ENCODE assay signal across 16 cellular contexts in the genomic region with DNA sequence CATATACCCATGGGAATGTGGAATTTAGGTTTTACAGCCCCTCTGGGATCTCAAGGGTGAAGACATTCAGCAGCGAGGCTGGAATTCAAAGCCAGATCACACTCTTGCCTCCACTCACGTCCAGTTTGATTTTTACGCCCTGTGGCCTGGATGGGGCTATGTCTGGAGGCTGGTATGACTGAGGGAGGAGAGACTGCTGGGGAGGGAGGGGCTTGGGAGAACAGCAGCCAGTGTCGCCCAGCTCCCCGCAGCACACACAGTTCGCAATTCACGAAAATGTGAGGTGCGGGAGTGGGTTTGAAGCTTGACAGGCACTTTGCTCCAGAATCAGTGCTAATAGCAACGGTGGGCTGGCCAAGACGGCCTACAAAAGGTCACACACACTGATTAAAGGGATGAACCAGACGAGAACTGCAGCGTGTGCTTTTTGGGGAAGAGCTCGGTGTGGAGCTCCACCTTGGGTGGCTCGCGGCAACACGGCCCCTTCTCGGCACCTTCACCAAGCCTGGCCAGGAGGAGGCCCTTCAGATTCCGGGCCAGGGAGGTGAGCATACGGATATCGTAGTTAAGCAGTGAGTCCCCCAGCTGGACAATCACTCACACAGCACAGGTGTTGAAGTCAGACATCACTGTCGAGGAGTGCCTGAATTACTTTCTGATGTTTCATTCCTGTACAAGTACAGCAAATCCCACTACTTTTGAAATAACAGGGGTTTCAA. TPM values are rescaled to one million over a fixed set of nuclear protein-coding genes. Genes with fewer than 3 reads are reported as not detected.
DNase-seq lines count a peak whose midpoint lies in the region; ATAC-seq and TF ChIP-seq lines count a peak whose summit lies in the region.
"Had no signal": no experiment of that assay in that cellular context is flagged by ENCODE, and none has a peak within 500 bp of the region (broad histone marks: within the 10 kb centered on the region; RNA-seq: fewer than 3 reads in every experiment).

No MANE protein-coding gene starts in this region.

- H3K27me3 Mint-ChIP-seq in progenitor cell of endocrine pancreas: no peaks in the 10 kb centered on the region
- H3K27me3 Mint-ChIP-seq: activated naive CD8-positive, alpha-beta T cell; IgD-negative memory B cell; stimulated activated memory B cell treated with anti-CD40 and anti-IgM and Interleukin-4, amounts not matched to agents 10 μg/mL and 1 μg/mL and 100 μg/mL, for 72 hours had no signal

- peak; percentile 28 for DNase-seq in cerebellar cortex (ENCODE audit: low spot score)
- DNase-seq in iris pigment epithelial cell (ENCODE audit: low read depth): peak; percentile 40
- no peak for DNase-seq in progenitor cell of endocrine pancreas (ENCODE audit: low spot score, unreplicated experiment)
- no peak for DNase-seq in GM19240 (ENCODE audit: insufficient read length, low spot score)
- DNase-seq in DMS 273 treated with DMSO at 0.1 percent for 48 hours (lab: John Stamatoyannopoulos, UW): no peak
- DNase-seq: GDM1, NCI-H1436, NCI-H526, occipital lobe, SJCRH30 had no signal

- peaks cover 5% of the 10 kb centered on the region for H3K36me3 Mint-ChIP-seq in progenitor cell of endocrine pancreas (ENCODE audit: insufficient read depth)
- H3K36me3 Mint-ChIP-seq: IgD-negative memory B cell had no signal

- peaks cover 16% of the 10 kb centered on the region for H3K4me1 Mint-ChIP-seq in progenitor cell of endocrine pancreas (ENCODE audit: low read depth)

- TF ChIP-seq CTCF in progenitor cell of endocrine pancreas (IDR thresholded peaks at IDR 0.05; ENCODE audit: unreplicated experiment): peak; percentile 32

- H3K4me3 Mint-ChIP-seq in progenitor cell of endocrine pancreas (ENCODE audit: low read depth): no peak overlapping the region
- H3K4me3 Mint-ChIP-seq: activated naive CD8-positive, alpha-beta T cell; stimulated activated memory B cell treated with anti-CD40 and anti-IgM and Interleukin-4, amounts not matched to agents 10 μg/mL and 1 μg/mL and 100 μg/mL, for 72 hours had no signal

- no peaks in the 10 kb centered on the region for H3K9me3 Mint-ChIP-seq in progenitor cell of endocrine pancreas (ENCODE audit: low read depth)
- H3K9me3 Mint-ChIP-seq: IgD-negative memory B cell; stimulated activated memory B cell treated with anti-CD40 and anti-IgM and Interleukin-4, amounts not matched to agents 10 μg/mL and 1 μg/mL and 100 μg/mL, for 72 hours had no signal

- ATAC-seq in GM18505 (IDR thresholded peaks at IDR 0.05; ENCODE audit: unreplicated experiment) (no peak), HG02588 (IDR thresholded peaks at IDR 0.05; ENCODE audit: unreplicated experiment) (no peak), HG02970 (IDR thresholded peaks at IDR 0.05; ENCODE audit: low FRiP score, unreplicated experiment) (no peak)
- ATAC-seq: stimulated activated memory B cell treated with anti-CD40 and anti-IgM and Interleukin-4, amounts not matched to agents 10 μg/mL and 1 μg/mL and 100 μg/mL, for 72 hours had no signal

- H3K27ac Mint-ChIP-seq in progenitor cell of endocrine pancreas: peak overlapping the region; percentile 35
- H3K27ac Mint-ChIP-seq: activated naive CD8-positive, alpha-beta T cell; IgD-negative memory B cell had no signal

- TF ChIP-seq POLR2A in GM18505 (IDR thresholded peaks at IDR 0.05; ENCODE audit: borderline replicate concordance, extremely low read depth, insufficient read depth, insufficient read length): peak; percentile 16

RNA-seq across cellular contexts. Expression of gene EHD4, which starts 16.4 kb away (rescaled TPM):
- total RNA-seq in progenitor cell of endocrine pancreas: 17.2 and 18.4 TPM in 2 replicates

Comparison
In these comparisons a context has a peak if more than half of its experiments do, and no peak if none do; other contexts are left out.
1. DNase-seq: peak in cerebellar cortex (single experiment) and iris pigment epithelial cell (single experiment); none in progenitor cell of endocrine pancreas (single experiment), GM19240 (single experiment) and DMS 273 treated with DMSO at 0.1 percent for 48 hours (single experiment).